ENCODE assay signal across 8 cellular contexts in the genomic region with DNA sequence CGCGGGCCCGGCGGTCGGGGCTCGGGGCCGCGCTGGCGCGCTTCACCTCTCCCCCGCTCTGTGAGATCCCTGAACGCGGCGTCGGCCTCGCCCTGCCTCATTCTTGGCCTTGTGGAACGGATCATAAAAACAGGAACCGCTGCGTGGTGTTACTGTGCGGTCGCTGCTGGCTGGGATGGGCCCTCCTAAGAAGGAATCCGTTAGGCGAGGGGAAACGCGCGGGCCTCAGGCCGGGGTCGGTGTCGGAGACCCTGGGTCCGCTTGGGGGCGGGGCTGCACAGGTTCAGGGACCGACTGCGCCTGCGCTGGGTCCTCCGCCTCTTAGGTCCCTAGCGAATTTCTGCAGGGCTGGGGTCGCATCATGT. TPM values are rescaled to one million over a fixed set of nuclear protein-coding genes. Genes with fewer than 3 reads are reported as not detected.
A peak's percentile ranks its signal among the peaks of the same experiment; 100 is the strongest.
DNase-seq lines count a peak whose midpoint lies in the region; ATAC-seq and TF ChIP-seq lines count a peak whose summit lies in the region.

No MANE protein-coding gene starts in this region.

- H3K9me2 ChIP-seq in OCI-LY1 (ENCODE audit: low read depth, low read length): no peaks in the 10 kb centered on the region

- H3K9me3 ChIP-seq in OCI-LY1 (ENCODE audit: low read length): no peaks in the 10 kb centered on the region
- no peaks in the 10 kb centered on the region for H3K9me3 ChIP-seq in muscle layer of colon (ENCODE audit: low read length)

- peaks cover 41% of the 10 kb centered on the region for H3K36me3 ChIP-seq in OCI-LY1 (ENCODE audit: insufficient read depth, low read length)
- no peaks in the 10 kb centered on the region for H3K36me3 ChIP-seq in muscle layer of colon (ENCODE audit: insufficient read depth, low read length)

- no peak for TF ChIP-seq CTCF in CD14-positive monocyte (IDR thresholded peaks at IDR 0.05)
- no peak for TF ChIP-seq CTCF in OCI-LY1 (IDR thresholded peaks at IDR 0.05; ENCODE audit: low read length)

- peaks cover 25% of the 10 kb centered on the region for H3K79me2 ChIP-seq in OCI-LY1 (ENCODE audit: insufficient read depth, low read length)

- H3K4me1 ChIP-seq in OCI-LY1 (ENCODE audit: insufficient read depth, low read length, severe bottlenecking) (peaks cover 54% of the 10 kb centered on the region), muscle layer of colon (ENCODE audit: insufficient read depth, low read length) (peaks cover 8% of the 10 kb centered on the region)

- no peaks in the 10 kb centered on the region for H4K20me1 ChIP-seq in OCI-LY1 (ENCODE audit: insufficient read depth, low read length)

- H3K9me3 Mint-ChIP-seq in CD14-positive monocyte: no peaks in the 10 kb centered on the region

- H3K4me2 ChIP-seq in OCI-LY1 (ENCODE audit: low read length): peak overlapping the region; percentile 82

- peak overlapping the region; percentile 86 for H3K9ac ChIP-seq in OCI-LY1 (ENCODE audit: low read length)
- peak overlapping the region; percentile 55 for H3K9ac ChIP-seq in muscle layer of colon (ENCODE audit: low read length)

- H3K27ac ChIP-seq in OCI-LY1 (ENCODE audit: low read depth, low read length, poor library complexity, severe bottlenecking): peak overlapping the region; percentile 94
- H3K27ac ChIP-seq in muscle layer of colon (ENCODE audit: low read depth, low read length): peak overlapping the region; percentile 92

- H3K4me1 Mint-ChIP-seq in CD14-positive monocyte: peaks cover 28% of the 10 kb centered on the region

- TF ChIP-seq POLR2A in erythroblast (IDR thresholded peaks at IDR 0.05; ENCODE audit: low read length): no peak

- intact Hi-C loops in CD14-positive monocyte (cut with micrococcal nuclease): loop anchor here in 1 of 2 donors (5.0 to 10.0 kb wide), 4 partner anchors 111 to 443 kb away; partner anchors contain the start of genes ALG11, ATP7B and SUGT1

- H3K4me3 ChIP-seq in OCI-LY1 (ENCODE audit: low read depth, low read length, poor library complexity, severe bottlenecking) (peak overlapping the region; percentile 79), muscle layer of colon (ENCODE audit: low read depth in 1 of 2, low read length in 2 of 2) (peak overlapping the region; percentile 53 to 91)

- H3F3A ChIP-seq in OCI-LY1 (ENCODE audit: insufficient read depth, low read length): no peaks in the 10 kb centered on the region; the same call in 1 of the 2 replicates

- H3K36me3 Mint-ChIP-seq in CD14-positive monocyte: peaks cover 9 to 28% of the 10 kb centered on the region in 2 donors

- ATAC-seq in GM19438 (IDR thresholded peaks at IDR 0.05; ENCODE audit: low read depth, unreplicated experiment) (peak; percentile 42), HG03575 (IDR thresholded peaks at IDR 0.05; ENCODE audit: extremely low read depth, insufficient number of reproducible peaks, low FRiP score, unreplicated experiment) (peak; percentile 10)

- peak; percentile 81 for DNase-seq in CD14-positive monocyte (ENCODE audit: low spot score)
- peak; percentile 79 for DNase-seq in activated T-cell treated with anti-CD3 and anti-CD28 coated beads, Interleukin-2, amount 50 U/mL, for 1 hour
- peak; percentile 82 to 90 for DNase-seq in erythroblast (lab: John Stamatoyannopoulos, UW)
- DNase-seq in stimulated activated CD8-positive, alpha-beta memory T cell treated with anti-CD3 and anti-CD28 coated beads, Interleukin-7, amount 100 ng/mL, for 1 hour (ENCODE audit: low read depth in 2 of 2): peak; percentile 41 to 50

- peaks cover 0 to 2% (median 0%) of the 10 kb centered on the region in 3 donors for H3K27me3 Mint-ChIP-seq in CD14-positive monocyte (ENCODE audit: low read depth in 3 of 3)

- H3K4me3 Mint-ChIP-seq in CD14-positive monocyte: peak overlapping the region; percentile 91 to 98

- H2AFZ ChIP-seq in OCI-LY1 (ENCODE audit: low read length): no peak overlapping the region

- H3K27me3 ChIP-seq in OCI-LY1 (ENCODE audit: insufficient read depth, low read length) (no peaks in the 10 kb centered on the region), muscle layer of colon (ENCODE audit: control insufficient read depth in 1 of 2, insufficient read depth in 2 of 2, low read length in 2 of 2) (no peaks in the 10 kb centered on the region)

- peak overlapping the region; percentile 81 to 99 (median 97) for H3K27ac Mint-ChIP-seq in CD14-positive monocyte

RNA-seq across cellular contexts. Expression of gene CKAP2, which starts 0.4 kb away (rescaled TPM):
- polyA plus RNA-seq in CD14-positive monocyte: 10 to 100 TPM in 1 of 2 donors, 1 to 10 TPM in 1; 7.8 to 15.7 TPM

RNA-seq across cellular contexts. Expression of gene VPS36, which starts 5.2 kb away (rescaled TPM):
- 10 to 100 TPM; 25.2 to 37.0 TPM for polyA plus RNA-seq in CD14-positive monocyte

RNA-seq across cellular contexts. Expression of gene THSD1, which starts 49.7 kb away (rescaled TPM):
- polyA plus RNA-seq in CD14-positive monocyte: not detected

Comparison
In these comparisons a context has a peak if more than half of its experiments do, and no peak if none do; other contexts are left out.
1. Peak in every context shown above with its lines: DNase-seq, ATAC-seq, H3K4me3 ChIP-seq and H3K27ac ChIP-seq.